In genomic region chr13:44431150-44431549, GRCh38 we compare ENCODE assay signal across 17 cellular contexts. TPM values are rescaled to one million over a fixed set of nuclear protein-coding genes. Genes with fewer than 3 reads are reported as not detected.
DNase-seq lines count a peak whose midpoint lies in the region; ATAC-seq and TF ChIP-seq lines count a peak whose summit lies in the region.
"Had no signal": no experiment of that assay in that cellular context is flagged by ENCODE, and none has a peak within 500 bp of the region (broad histone marks: within the 10 kb centered on the region; RNA-seq: fewer than 3 reads in every experiment).

No MANE protein-coding gene starts in this region.

- H3K4me1 ChIP-seq in cardiac muscle cell (ENCODE audit: low read depth) (peaks cover 15% of the 10 kb centered on the region), right cardiac atrium (ENCODE audit: control insufficient read depth, insufficient read depth, low read length) (peaks cover 5% of the 10 kb centered on the region), colonic mucosa (no peaks in the 10 kb centered on the region)

- H3K9me3 ChIP-seq in cardiac muscle cell (ENCODE audit: low read depth) (no peaks in the 10 kb centered on the region), right cardiac atrium (ENCODE audit: control insufficient read depth, low read length) (no peaks in the 10 kb centered on the region), colonic mucosa (no peaks in the 10 kb centered on the region)
- H3K9me3 ChIP-seq: adrenal gland had no signal

- peaks cover 20% of the 10 kb centered on the region for H3K36me3 ChIP-seq in cardiac muscle cell
- no peaks in the 10 kb centered on the region for H3K36me3 ChIP-seq in colonic mucosa

- DNase-seq in cardiac muscle cell (ENCODE audit: low read depth in 1 of 2, low spot score in 1 of 2) (peak in 1 of 2 donors; percentile 45), right cardiac atrium (no peak), colonic mucosa (peak; percentile 78), mucosa of gallbladder (ENCODE audit: low spot score) (peak; percentile 50), SIG-M5 treated with dmso at 0.1 percent for 504 hours (lab: John Stamatoyannopoulos, UW; ENCODE audit: unreplicated experiment) (no peak), ecto neural progenitor cell (ENCODE audit: low spot score) (no peak), iPS-NIHi11 (ENCODE audit: low spot score) (no peak)
- DNase-seq: activated CD4-positive, alpha-beta T cell treated with anti-CD3 and anti-CD28 coated beads for 1 hour; adrenal gland; DMS153; NCI-H1694; NCI-H446; SIG-M5; T-helper 9 cell had no signal

- TF ChIP-seq CTCF in cardiac muscle cell (IDR thresholded peaks at IDR 0.05; ENCODE audit: low read depth, low read length) (no peak), colonic mucosa (IDR thresholded peaks at IDR 0.05) (no peak)

- H3K27ac ChIP-seq in cardiac muscle cell (peak overlapping the region; percentile 66), right cardiac atrium (ENCODE audit: low read length) (no peak overlapping the region), colonic mucosa (peak overlapping the region; percentile 34)
- H3K27ac ChIP-seq: adrenal gland; BLaER1 treated with 17β-estradiol and CSF1 and Interleukin-3, amounts not matched to agents 10 nM and 100 nM had no signal

- ATAC-seq in right cardiac atrium (no peak), HG02798 (IDR thresholded peaks at IDR 0.05; ENCODE audit: poor library complexity, unreplicated experiment) (no peak)
- ATAC-seq: esophagus mucosa had no signal

- intact Hi-C loops in right cardiac atrium (cut with DNase I), result loop anchor here in 3 of 4 donors (10.0 kb wide), 5 partner anchors 46 to 286 kb away; no protein-coding TSS in a partner anchor
- intact Hi-C loops in colonic mucosa (cut with DNase I), result loop anchor here (5.0 kb wide), 1 partner anchor 59 kb away; the partner anchor contains the start of gene SERP2

- WGBS in right cardiac atrium, result 77% methylated on average over 4 of the region's 4 CpGs

- H3K27me3 ChIP-seq in cardiac muscle cell, result no peaks in the 10 kb centered on the region
- no peaks in the 10 kb centered on the region for H3K27me3 ChIP-seq in right cardiac atrium (ENCODE audit: control insufficient read depth, insufficient read depth)
- H3K27me3 ChIP-seq in colonic mucosa, result no peaks in the 10 kb centered on the region
- H3K27me3 ChIP-seq: adrenal gland; BLaER1 treated with 17β-estradiol and CSF1 and Interleukin-3, amounts not matched to agents 10 nM and 100 nM had no signal

- no peak overlapping the region for H3K9ac ChIP-seq in colonic mucosa (ENCODE audit: low read depth in 2 of 2, low read length in 2 of 2)
- H3K9ac ChIP-seq: BLaER1 treated with 17β-estradiol and CSF1 and Interleukin-3, amounts not matched to agents 10 nM and 100 nM had no signal

- H3K4me3 ChIP-seq in cardiac muscle cell, result no peak overlapping the region
- no peak overlapping the region for H3K4me3 ChIP-seq in right cardiac atrium (ENCODE audit: low read length)
- no peak overlapping the region for H3K4me3 ChIP-seq in colonic mucosa
- H3K4me3 ChIP-seq: adrenal gland; BLaER1 treated with 17β-estradiol and CSF1 and Interleukin-3, amounts not matched to agents 10 nM and 100 nM had no signal

RNA-seq across cellular contexts. Expression of gene SERP2, which starts 57.5 kb away (rescaled TPM):
- total RNA-seq in cardiac muscle cell, result 3.5 and 8.6 TPM in 2 replicates
- 3.5 and 9.0 TPM in 2 replicates for polyA plus RNA-seq in cardiac muscle cell
- total RNA-seq in right cardiac atrium, result 10 to 100 TPM; 19.4 to 28.2 (median 23.1) TPM
- 36.2 TPM for polyA plus RNA-seq in right cardiac atrium
- total RNA-seq in colonic mucosa, result 1 to 10 TPM; 1.6 to 2.7 TPM
- total RNA-seq in mucosa of gallbladder, result 3.7 TPM

Comparison
In these comparisons a context has a peak if more than half of its experiments do, and no peak if none do; other contexts are left out.
1. DNase-seq: peak in colonic mucosa (single experiment) and mucosa of gallbladder (single experiment); none in right cardiac atrium (0 of 3), SIG-M5 treated with dmso at 0.1 percent for 504 hours (single experiment), ecto neural progenitor cell (single experiment) and iPS-NIHi11 (single experiment).